ENCODE assay signal across 1 cellular context in genomic region chr16:14629919-14630619, GRCh38.
TF ChIP-seq lines count a peak whose summit lies in the region.

A gene with protein sequence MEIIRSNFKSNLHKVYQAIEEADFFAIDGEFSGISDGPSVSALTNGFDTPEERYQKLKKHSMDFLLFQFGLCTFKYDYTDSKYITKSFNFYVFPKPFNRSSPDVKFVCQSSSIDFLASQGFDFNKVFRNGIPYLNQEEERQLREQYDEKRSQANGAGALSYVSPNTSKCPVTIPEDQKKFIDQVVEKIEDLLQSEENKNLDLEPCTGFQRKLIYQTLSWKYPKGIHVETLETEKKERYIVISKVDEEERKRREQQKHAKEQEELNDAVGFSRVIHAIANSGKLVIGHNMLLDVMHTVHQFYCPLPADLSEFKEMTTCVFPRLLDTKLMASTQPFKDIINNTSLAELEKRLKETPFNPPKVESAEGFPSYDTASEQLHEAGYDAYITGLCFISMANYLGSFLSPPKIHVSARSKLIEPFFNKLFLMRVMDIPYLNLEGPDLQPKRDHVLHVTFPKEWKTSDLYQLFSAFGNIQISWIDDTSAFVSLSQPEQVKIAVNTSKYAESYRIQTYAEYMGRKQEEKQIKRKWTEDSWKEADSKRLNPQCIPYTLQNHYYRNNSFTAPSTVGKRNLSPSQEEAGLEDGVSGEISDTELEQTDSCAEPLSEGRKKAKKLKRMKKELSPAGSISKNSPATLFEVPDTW (minus strand): TSS chr16:14630260. CDS start chr16:14630125, 135 bp downstream.

TF ChIP-seq in HepG2, 621 proteins besides CTCF, POLR2A, EP300 and RAD21 (continued from another document and continues in another):
- TF ChIP-seq AKAP8 (CRISPR knock-in tag; IDR thresholded peaks at IDR 0.05), result peak; percentile 91
- TF ChIP-seq ZNF629 (CRISPR knock-in tag; conservative IDR thresholded peaks at IDR 0.05), result no peak; the same call in 1 of the 2 replicates
- TF ChIP-seq MZF1 (CRISPR knock-in tag; IDR thresholded peaks at IDR 0.05; ENCODE audit: borderline replicate concordance), result no peak
- no peak for TF ChIP-seq ZFP36L2 (CRISPR knock-in tag; IDR thresholded peaks at IDR 0.05)
- TF ChIP-seq ZNF782 (CRISPR knock-in tag; IDR thresholded peaks at IDR 0.05; ENCODE audit: borderline replicate concordance), result peak; percentile 97
- TF ChIP-seq RFX3 (CRISPR knock-in tag; IDR thresholded peaks at IDR 0.05), result no peak
- no peak for TF ChIP-seq SSRP1 (CRISPR knock-in tag; IDR thresholded peaks at IDR 0.05)
- peak; percentile 67 for TF ChIP-seq ZBTB43 (CRISPR knock-in tag; conservative IDR thresholded peaks at IDR 0.05)
- 0 out of 2 replicates have a peak, but pooled peaks have one; percentile 60 for TF ChIP-seq NPAS2 (CRISPR knock-in tag; IDR thresholded peaks at IDR 0.05; ENCODE audit: borderline replicate concordance)
- TF ChIP-seq ISL2 (CRISPR knock-in tag; IDR thresholded peaks at IDR 0.05), result peak; percentile 71; the same call in 1 of the 2 replicates
- peak; percentile 75; the same call in 1 of the 2 replicates for TF ChIP-seq REXO4 (CRISPR knock-in tag; IDR thresholded peaks at IDR 0.05; ENCODE audit: borderline replicate concordance)
- no peak for TF ChIP-seq KIAA2018 (CRISPR knock-in tag; IDR thresholded peaks at IDR 0.05; ENCODE audit: borderline replicate concordance)
- TF ChIP-seq ZNF318 (CRISPR knock-in tag; IDR thresholded peaks at IDR 0.05), result 0 out of 2 replicates have a peak, but pooled peaks have one; percentile 70
- TF ChIP-seq, protein P1, sequence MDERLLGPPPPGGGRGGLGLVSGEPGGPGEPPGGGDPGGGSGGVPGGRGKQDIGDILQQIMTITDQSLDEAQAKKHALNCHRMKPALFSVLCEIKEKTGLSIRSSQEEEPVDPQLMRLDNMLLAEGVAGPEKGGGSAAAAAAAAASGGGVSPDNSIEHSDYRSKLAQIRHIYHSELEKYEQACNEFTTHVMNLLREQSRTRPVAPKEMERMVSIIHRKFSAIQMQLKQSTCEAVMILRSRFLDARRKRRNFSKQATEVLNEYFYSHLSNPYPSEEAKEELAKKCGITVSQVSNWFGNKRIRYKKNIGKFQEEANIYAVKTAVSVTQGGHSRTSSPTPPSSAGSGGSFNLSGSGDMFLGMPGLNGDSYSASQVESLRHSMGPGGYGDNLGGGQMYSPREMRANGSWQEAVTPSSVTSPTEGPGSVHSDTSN (CRISPR knock-in tag; IDR thresholded peaks at IDR 0.05), result no peak
- TF ChIP-seq PAF1 (CRISPR knock-in tag; IDR thresholded peaks at IDR 0.05), result no peak
- peak; percentile 83; the same call in 1 of the 2 replicates for TF ChIP-seq CHCHD3 (CRISPR knock-in tag; IDR thresholded peaks at IDR 0.05)
- peak; percentile 95 for TF ChIP-seq MXD4 (CRISPR knock-in tag; IDR thresholded peaks at IDR 0.05)
- no peak; the same call in 1 of the 2 replicates for TF ChIP-seq ZNF510 (CRISPR knock-in tag; IDR thresholded peaks at IDR 0.05; ENCODE audit: low read depth)
- TF ChIP-seq ONECUT2 (CRISPR knock-in tag; IDR thresholded peaks at IDR 0.05), result no peak
- TF ChIP-seq ZNF296 (CRISPR knock-in tag; conservative IDR thresholded peaks at IDR 0.05), result peak; percentile 81; the same call in 1 of the 2 replicates
- no peak for TF ChIP-seq FOXA1 (IDR thresholded peaks at IDR 0.05)
- TF ChIP-seq FOXA1 (CRISPR knock-in tag; IDR thresholded peaks at IDR 0.05), result peak; percentile 36
- TF ChIP-seq, protein P2, sequence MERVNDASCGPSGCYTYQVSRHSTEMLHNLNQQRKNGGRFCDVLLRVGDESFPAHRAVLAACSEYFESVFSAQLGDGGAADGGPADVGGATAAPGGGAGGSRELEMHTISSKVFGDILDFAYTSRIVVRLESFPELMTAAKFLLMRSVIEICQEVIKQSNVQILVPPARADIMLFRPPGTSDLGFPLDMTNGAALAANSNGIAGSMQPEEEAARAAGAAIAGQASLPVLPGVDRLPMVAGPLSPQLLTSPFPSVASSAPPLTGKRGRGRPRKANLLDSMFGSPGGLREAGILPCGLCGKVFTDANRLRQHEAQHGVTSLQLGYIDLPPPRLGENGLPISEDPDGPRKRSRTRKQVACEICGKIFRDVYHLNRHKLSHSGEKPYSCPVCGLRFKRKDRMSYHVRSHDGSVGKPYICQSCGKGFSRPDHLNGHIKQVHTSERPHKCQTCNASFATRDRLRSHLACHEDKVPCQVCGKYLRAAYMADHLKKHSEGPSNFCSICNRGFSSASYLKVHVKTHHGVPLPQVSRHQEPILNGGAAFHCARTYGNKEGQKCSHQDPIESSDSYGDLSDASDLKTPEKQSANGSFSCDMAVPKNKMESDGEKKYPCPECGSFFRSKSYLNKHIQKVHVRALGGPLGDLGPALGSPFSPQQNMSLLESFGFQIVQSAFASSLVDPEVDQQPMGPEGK (CRISPR knock-in tag; IDR thresholded peaks at IDR 0.05), result peak; percentile 62
- peak; percentile 32; the same call in 1 of the 2 replicates for TF ChIP-seq ZNF597 (CRISPR knock-in tag; IDR thresholded peaks at IDR 0.05)
